Comparison of ENCODE assay signal across 7 cellular contexts in genomic region chr11:108854366-108854765, GRCh38.
DNase-seq lines count a peak whose midpoint lies in the region; ATAC-seq and TF ChIP-seq lines count a peak whose summit lies in the region.

No MANE protein-coding gene starts in this region.

- peak overlapping the region; percentile 59 for H3K27ac ChIP-seq in muscle layer of duodenum (ENCODE audit: low read length)

- no peak for TF ChIP-seq CTCF in activated CD8-positive, alpha-beta T cell treated with anti-CD3 and anti-CD28 coated beads for 36 hours (IDR thresholded peaks at IDR 0.05)

- peaks cover 0 to 17% of the 10 kb centered on the region in 2 donors for H3K4me1 ChIP-seq in muscle layer of duodenum (ENCODE audit: control insufficient read depth in 1 of 2, insufficient read depth in 2 of 2, low read length in 2 of 2)

- peaks cover 5% of the 10 kb centered on the region for H3K36me3 Mint-ChIP-seq in activated CD8-positive, alpha-beta T cell treated with anti-CD3 and anti-CD28 coated beads for 36 hours (ENCODE audit: low read depth)

- H3K9me3 ChIP-seq in muscle layer of duodenum (ENCODE audit: control insufficient read depth in 1 of 2, low read length in 2 of 2) = no peaks in the 10 kb centered on the region

- intact Hi-C loops in activated CD8-positive, alpha-beta T cell treated with anti-CD3 and anti-CD28 coated beads for 36 hours (cut with micrococcal nuclease) = loop anchor here (10.0 kb wide), 1 partner anchor 120 kb away; no protein-coding TSS in a partner anchor

- H3K9me3 Mint-ChIP-seq in activated CD8-positive, alpha-beta T cell treated with anti-CD3 and anti-CD28 coated beads for 36 hours = no peaks in the 10 kb centered on the region

- H3K4me3 Mint-ChIP-seq in activated CD8-positive, alpha-beta T cell treated with anti-CD3 and anti-CD28 coated beads for 36 hours = peak overlapping the region; percentile 71

- ATAC-seq in GM19043 (IDR thresholded peaks at IDR 0.05; ENCODE audit: low read depth, unreplicated experiment) (peak; percentile 92), HG02938 (IDR thresholded peaks at IDR 0.05; ENCODE audit: unreplicated experiment) (peak; percentile 99)
- peak; percentile 93 for ATAC-seq in activated CD8-positive, alpha-beta T cell treated with anti-CD3 and anti-CD28 coated beads for 36 hours

- H3K36me3 ChIP-seq in muscle layer of duodenum (ENCODE audit: control insufficient read depth in 1 of 2, insufficient read depth in 2 of 2, low read length in 2 of 2) = no peaks in the 10 kb centered on the region

- H3K27me3 ChIP-seq in muscle layer of duodenum (ENCODE audit: low read depth, low read length) = no peaks in the 10 kb centered on the region

- DNase-seq in activated CD8-positive, alpha-beta T cell treated with anti-CD3 and anti-CD28 coated beads for 36 hours = no peak
- no peak for DNase-seq in NCI-H1092 (lab: John Stamatoyannopoulos, UW)
- DNase-seq in RKO (ENCODE audit: low spot score) = no peak
- no peak for DNase-seq in DMS 273 treated with DMSO at 0.1 percent for 48 hours (lab: John Stamatoyannopoulos, UW)

- POLR2A ChIA-PET in activated CD8-positive, alpha-beta T cell treated with anti-CD3 and anti-CD28 coated beads for 36 hours (lab: Charles Lee) = interaction anchor here (1.3 kb wide), 1 partner anchor 10 kb away, joined by 3 read pairs; no protein-coding TSS in a partner anchor

- H3K4me1 Mint-ChIP-seq in activated CD8-positive, alpha-beta T cell treated with anti-CD3 and anti-CD28 coated beads for 36 hours (ENCODE audit: low read depth) = peaks cover 28% of the 10 kb centered on the region

- CTCF ChIA-PET in activated CD8-positive, alpha-beta T cell treated with anti-CD3 and anti-CD28 coated beads for 36 hours (lab: Charles Lee) = interaction anchor here (0.8 to 1.4 kb wide), 3 partner anchors 9 to 855 kb away, joined by 3 to 5 read pairs (median 4); no protein-coding TSS in a partner anchor

- H3K27me3 Mint-ChIP-seq in activated CD8-positive, alpha-beta T cell treated with anti-CD3 and anti-CD28 coated beads for 36 hours = no peaks in the 10 kb centered on the region

- H3K4me3 ChIP-seq in muscle layer of duodenum (ENCODE audit: low read depth in 1 of 2, low read length in 2 of 2) = peak overlapping the region; percentile 47 to 48

- peak overlapping the region; percentile 93 for H3K27ac Mint-ChIP-seq in activated CD8-positive, alpha-beta T cell treated with anti-CD3 and anti-CD28 coated beads for 36 hours
